In the genomic region with DNA sequence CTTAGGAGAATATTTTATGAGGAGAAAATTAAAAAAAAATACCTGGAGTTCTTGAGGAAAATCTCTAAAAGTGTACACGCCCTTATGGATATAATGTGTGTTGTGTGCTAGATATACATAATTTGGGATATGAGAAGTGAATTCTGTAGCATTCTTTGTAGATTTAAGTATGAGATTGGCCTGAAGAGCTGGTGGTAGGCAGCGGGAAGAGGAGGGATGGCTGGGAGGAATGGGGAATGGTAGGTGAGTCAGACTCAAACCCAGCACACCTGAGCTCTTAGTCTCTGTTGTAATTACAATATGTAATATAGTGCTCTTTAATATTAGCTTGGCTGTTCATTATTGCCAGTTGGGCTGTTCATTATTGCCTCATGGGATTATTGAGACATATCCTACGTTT, we compare ENCODE assay signal across 26 cellular contexts. TPM values are rescaled to one million over a fixed set of nuclear protein-coding genes. Genes with fewer than 3 reads are reported as not detected.
DNase-seq lines count a peak whose midpoint lies in the region; ATAC-seq, FAIRE-seq and TF ChIP-seq lines count a peak whose summit lies in the region.
"Had no signal": no experiment of that assay in that cellular context is flagged by ENCODE, and none has a peak within 500 bp of the region (broad histone marks: within the 10 kb centered on the region; RNA-seq: fewer than 3 reads in every experiment).

No MANE protein-coding gene starts in this region.

- H3K4me1 Mint-ChIP-seq in activated T-cell treated with anti-CD3 and anti-CD28 coated beads, Interleukin-2, amount 50 U/mL, for 24 hours (ENCODE audit: low read depth): peaks cover 80% of the 10 kb centered on the region
- peaks cover 95% of the 10 kb centered on the region for H3K4me1 Mint-ChIP-seq in activated T-cell treated with anti-CD3 and anti-CD28 coated beads, Interleukin-2, amount 50 U/mL, for 72 hours (ENCODE audit: low read depth)
- peaks cover 45% of the 10 kb centered on the region for H3K4me1 Mint-ChIP-seq in CD8-positive, alpha-beta T cell (ENCODE audit: low read depth)
- peaks cover 40% of the 10 kb centered on the region for H3K4me1 Mint-ChIP-seq in central memory CD8-positive, alpha-beta T cell

- intact Hi-C loops in CD8-positive, alpha-beta T cell (cut with DNase I, micrococcal nuclease): no loop called here

- no peaks in the 10 kb centered on the region for H3K79me1 ChIP-seq in trophoblast cell (ENCODE audit: low read length)

- no peak for TF ChIP-seq CTCF in CD8-positive, alpha-beta T cell (IDR thresholded peaks at IDR 0.05)

- no peak overlapping the region for H2AFZ ChIP-seq in trophoblast cell (ENCODE audit: insufficient read depth, low read length, poor library complexity)

- no peak overlapping the region for H2BK5ac ChIP-seq in trophoblast cell (ENCODE audit: low read depth, low read length, poor library complexity)

- peaks cover 18% of the 10 kb centered on the region for H3K36me3 ChIP-seq in CD8-positive, alpha-beta T cell (ENCODE audit: insufficient read depth, low read length)
- peaks cover 14 to 27% of the 10 kb centered on the region in 2 experiments for H3K36me3 ChIP-seq in trophoblast cell (ENCODE audit: control insufficient read depth in 1 of 2, insufficient read depth in 2 of 2, low read length in 2 of 2)

- H3K27me3 ChIP-seq in CD8-positive, alpha-beta T cell (ENCODE audit: insufficient read depth, low read length): no peaks in the 10 kb centered on the region
- H3K27me3 ChIP-seq in trophoblast cell (ENCODE audit: insufficient read depth, low read length): no peaks in the 10 kb centered on the region
- H3K27me3 ChIP-seq: BE2C, BLaER1 had no signal

- no peak for FAIRE-seq in GM12892 (lab: Jason Lieb, UNC)
- FAIRE-seq: A204.1, GM12878, GM19239 had no signal

- H4K12ac ChIP-seq in trophoblast cell (ENCODE audit: low read depth, low read length): no peak overlapping the region

- no peak for ATAC-seq in activated T-cell treated with anti-CD3 and anti-CD28 coated beads, Interleukin-2, amount 50 U/mL, for 72 hours (replicated peaks in 1 of 2)
- ATAC-seq in CD8-positive, alpha-beta T cell: no peak
- ATAC-seq in central memory CD8-positive, alpha-beta T cell (replicated peaks; ENCODE audit: extremely low read depth, poor library complexity, severe bottlenecking): no peak
- ATAC-seq: GM12878 had no signal

- no peak overlapping the region for H3K14ac ChIP-seq in trophoblast cell (ENCODE audit: low read length)

- no peak for DNase-seq in activated T-cell treated with anti-CD3 and anti-CD28 coated beads, Interleukin-2, amount 50 U/mL, for 24 hours
- DNase-seq in activated T-cell treated with anti-CD3 and anti-CD28 coated beads, Interleukin-2, amount 50 U/mL, for 72 hours: no peak
- no peak for DNase-seq in CD8-positive, alpha-beta T cell
- no peak for DNase-seq in central memory CD8-positive, alpha-beta T cell (ENCODE audit: low spot score in 2 of 2)
- peak; percentile 72 to 78 for DNase-seq in trophoblast cell
- DNase-seq in GM12892 (ENCODE audit: insufficient read length): no peak
- DNase-seq in T-helper 1 cell: no peak
- no peak for DNase-seq in NCI-H146 (lab: John Stamatoyannopoulos, UW)
- DNase-seq: 8988T; ACHN; BE2C; C1 segment of cervical spinal cord; CD4-positive, alpha-beta T cell; CD8-positive, alpha-beta memory T cell; COR-L47; DMS 273 treated with DMSO at 0.1 percent for 48 hours; DMS153; DMS53; DMS79; DND-41; GDM1 had no signal

- CTCF ChIA-PET in CD8-positive, alpha-beta T cell (lab: Charles Lee): interaction anchor here (2.3 kb wide), 1 partner anchor 11 kb away, joined by 9 read pairs; no protein-coding TSS in a partner anchor

- H3K9me3 ChIP-seq in CD8-positive, alpha-beta T cell (ENCODE audit: low read length): no peaks in the 10 kb centered on the region
- H3K9me3 ChIP-seq in trophoblast cell (ENCODE audit: insufficient read depth, low read depth, low read length): no peaks in the 10 kb centered on the region
- H3K9me3 ChIP-seq: BE2C, BLaER1 had no signal

- POLR2A ChIA-PET in CD8-positive, alpha-beta T cell (lab: Charles Lee): no interaction called here

- peak overlapping the region; percentile 31 for H3K27ac Mint-ChIP-seq in activated T-cell treated with anti-CD3 and anti-CD28 coated beads, Interleukin-2, amount 50 U/mL, for 24 hours
- no peak overlapping the region for H3K27ac Mint-ChIP-seq in activated T-cell treated with anti-CD3 and anti-CD28 coated beads, Interleukin-2, amount 50 U/mL, for 72 hours
- H3K27ac Mint-ChIP-seq in CD8-positive, alpha-beta T cell: peak overlapping the region; percentile 19
- peak overlapping the region; percentile 18 for H3K27ac Mint-ChIP-seq in central memory CD8-positive, alpha-beta T cell (ENCODE audit: low read depth)
- H3K27ac Mint-ChIP-seq: CD4-positive, alpha-beta T cell had no signal

- H3K9me3 Mint-ChIP-seq in activated T-cell treated with anti-CD3 and anti-CD28 coated beads, Interleukin-2, amount 50 U/mL, for 24 hours: no peaks in the 10 kb centered on the region
- H3K9me3 Mint-ChIP-seq in activated T-cell treated with anti-CD3 and anti-CD28 coated beads, Interleukin-2, amount 50 U/mL, for 72 hours: no peaks in the 10 kb centered on the region
- H3K9me3 Mint-ChIP-seq in CD8-positive, alpha-beta T cell: no peaks in the 10 kb centered on the region
- H3K9me3 Mint-ChIP-seq in central memory CD8-positive, alpha-beta T cell: no peaks in the 10 kb centered on the region
- H3K9me3 Mint-ChIP-seq: CD14-positive monocyte; CD4-positive, alpha-beta T cell; CD8-positive, alpha-beta memory T cell had no signal

- peaks cover 3% of the 10 kb centered on the region for H3K79me2 ChIP-seq in trophoblast cell (ENCODE audit: control insufficient read depth, insufficient read depth, low read length, poor library complexity)

- no peak overlapping the region for H2AK5ac ChIP-seq in trophoblast cell (ENCODE audit: low read length)

- no peak overlapping the region for H3K4me3 ChIP-seq in CD8-positive, alpha-beta T cell (ENCODE audit: low read depth, low read length)
- no peak overlapping the region for H3K4me3 ChIP-seq in trophoblast cell (ENCODE audit: low read depth, low read length)
- H3K4me3 ChIP-seq: BLaER1, GM12878 had no signal

- no peaks in the 10 kb centered on the region for H3K27me3 Mint-ChIP-seq in activated T-cell treated with anti-CD3 and anti-CD28 coated beads, Interleukin-2, amount 50 U/mL, for 24 hours
- no peaks in the 10 kb centered on the region for H3K27me3 Mint-ChIP-seq in activated T-cell treated with anti-CD3 and anti-CD28 coated beads, Interleukin-2, amount 50 U/mL, for 72 hours (ENCODE audit: low read depth)
- H3K27me3 Mint-ChIP-seq in CD8-positive, alpha-beta T cell (ENCODE audit: low read depth): no peaks in the 10 kb centered on the region
- no peaks in the 10 kb centered on the region for H3K27me3 Mint-ChIP-seq in central memory CD8-positive, alpha-beta T cell
- H3K27me3 Mint-ChIP-seq: CD4-positive, alpha-beta T cell; CD8-positive, alpha-beta memory T cell had no signal

- H3K23ac ChIP-seq in trophoblast cell (ENCODE audit: low read length): no peak overlapping the region

- no peak overlapping the region for H4K91ac ChIP-seq in trophoblast cell (ENCODE audit: low read depth, low read length)

- H3K4me3 Mint-ChIP-seq in activated T-cell treated with anti-CD3 and anti-CD28 coated beads, Interleukin-2, amount 50 U/mL, for 24 hours: no peak overlapping the region
- no peak overlapping the region for H3K4me3 Mint-ChIP-seq in activated T-cell treated with anti-CD3 and anti-CD28 coated beads, Interleukin-2, amount 50 U/mL, for 72 hours
- no peak overlapping the region for H3K4me3 Mint-ChIP-seq in CD8-positive, alpha-beta T cell
- H3K4me3 Mint-ChIP-seq in central memory CD8-positive, alpha-beta T cell: no peak overlapping the region
- H3K4me3 Mint-ChIP-seq: CD14-positive monocyte; CD4-positive, alpha-beta T cell; CD8-positive, alpha-beta memory T cell had no signal

- H3K18ac ChIP-seq in trophoblast cell (ENCODE audit: low read length): no peak overlapping the region

- H4K8ac ChIP-seq in trophoblast cell (ENCODE audit: low read depth, low read length): no peak overlapping the region

- peaks cover 96% of the 10 kb centered on the region for H3K36me3 Mint-ChIP-seq in activated T-cell treated with anti-CD3 and anti-CD28 coated beads, Interleukin-2, amount 50 U/mL, for 24 hours (ENCODE audit: low read depth)
- H3K36me3 Mint-ChIP-seq in activated T-cell treated with anti-CD3 and anti-CD28 coated beads, Interleukin-2, amount 50 U/mL, for 72 hours (ENCODE audit: insufficient read depth in 2 of 2): peaks cover 26 to 51% of the 10 kb centered on the region in 2 donors
- peaks cover 61% of the 10 kb centered on the region for H3K36me3 Mint-ChIP-seq in CD8-positive, alpha-beta T cell
- H3K36me3 Mint-ChIP-seq in central memory CD8-positive, alpha-beta T cell (ENCODE audit: insufficient read depth): peaks cover 38% of the 10 kb centered on the region

- TF ChIP-seq POLR2A in GM12892 (IDR thresholded peaks at IDR 0.05; ENCODE audit: low read depth, low read length): no peak

- H3K27ac ChIP-seq in CD8-positive, alpha-beta T cell (ENCODE audit: low read depth, low read length): no peak overlapping the region
- H3K27ac ChIP-seq in trophoblast cell (ENCODE audit: low read depth, low read length): no peak overlapping the region
- H3K27ac ChIP-seq: BLaER1 had no signal

- H3K9ac ChIP-seq in trophoblast cell (ENCODE audit: low read length): no peak overlapping the region
- H3K9ac ChIP-seq: BLaER1 had no signal

- no peak overlapping the region for H2BK120ac ChIP-seq in trophoblast cell (ENCODE audit: insufficient read depth, low read length, poor library complexity)

- H3K4ac ChIP-seq in trophoblast cell (ENCODE audit: low read depth, low read length): no peak overlapping the region

- no peak overlapping the region for H3K4me2 ChIP-seq in trophoblast cell (ENCODE audit: low read length)
- H3K4me2 ChIP-seq: BLaER1 had no signal

- H3K4me1 ChIP-seq in CD8-positive, alpha-beta T cell (ENCODE audit: insufficient read depth, low read length): no peaks in the 10 kb centered on the region
- H3K4me1 ChIP-seq in trophoblast cell (ENCODE audit: control insufficient read depth in 1 of 2, insufficient read depth in 2 of 2, low read length in 2 of 2): peaks cover 0 to 3% of the 10 kb centered on the region in 2 experiments
- H3K4me1 ChIP-seq: BE2C had no signal

- no peak overlapping the region for H2BK12ac ChIP-seq in trophoblast cell (ENCODE audit: low read length)

- no CpG with 5 or more reads among the region's 3 CpGs for WGBS in trophoblast cell (ENCODE audit: extremely low coverage, insufficient coverage, insufficient read length)

RNA-seq across cellular contexts. Expression of gene CHAMP1, which starts 7.0 kb away (rescaled TPM):
- 10 to 100 TPM; 39.4 to 42.3 TPM for total RNA-seq in activated T-cell treated with anti-CD3 and anti-CD28 coated beads, Interleukin-2, amount 50 U/mL, for 72 hours
- total RNA-seq in CD8-positive, alpha-beta T cell: 10 to 100 TPM; 10.8 to 14.2 TPM
- polyA plus RNA-seq in trophoblast cell (2013): 21.9 and 22.6 TPM in 2 replicates
- 21.3 TPM for polyA plus RNA-seq in GM12892 (2012; ENCODE audit: missing spikeins)

RNA-seq across cellular contexts. Expression of gene UPF3A, which starts 39.9 kb away (rescaled TPM):
- 10 to 100 TPM; 66.4 to 81.5 TPM for total RNA-seq in activated T-cell treated with anti-CD3 and anti-CD28 coated beads, Interleukin-2, amount 50 U/mL, for 72 hours
- 10 to 100 TPM; 33.3 to 37.0 TPM for total RNA-seq in CD8-positive, alpha-beta T cell
- polyA plus RNA-seq in trophoblast cell (2013): 52.6 and 53.2 TPM in 2 replicates
- 49.4 TPM for polyA plus RNA-seq in GM12892 (2012; ENCODE audit: missing spikeins)

Comparison
In these comparisons a context has a peak if more than half of its experiments do, and no peak if none do; other contexts are left out.
1. DNase-seq: peak in trophoblast cell (2 of 2); none in activated T-cell treated with anti-CD3 and anti-CD28 coated beads, Interleukin-2, amount 50 U/mL, for 24 hours (single experiment), activated T-cell treated with anti-CD3 and anti-CD28 coated beads, Interleukin-2, amount 50 U/mL, for 72 hours (0 of 2), CD8-positive, alpha-beta T cell (0 of 7), central memory CD8-positive, alpha-beta T cell (0 of 2), GM12892 (single experiment), T-helper 1 cell (0 of 5) and NCI-H146 (single experiment).